ENCODE assay signal across 24 cellular contexts in genomic region chr10:132921086-132921485, GRCh38. TPM values are rescaled to one million over a fixed set of nuclear protein-coding genes. Genes with fewer than 3 reads are reported as not detected.
"Had no signal": no experiment of that assay in that cellular context is flagged by ENCODE, and none has a peak within 500 bp of the region (broad histone marks: within the 10 kb centered on the region; RNA-seq: fewer than 3 reads in every experiment).

No MANE protein-coding gene starts in this region.

- H3K27ac ChIP-seq: esophagus squamous epithelium, heart right ventricle, pancreas, skin epidermis, thoracic aorta, tibial nerve, upper lobe of left lung had no signal

- H3K4me3 Mint-ChIP-seq: effector memory CD8-positive, alpha-beta T cell; naive thymus-derived CD8-positive, alpha-beta T cell; nephron progenitor cell; stimulated activated naive B cell treated with anti-CD40 and anti-IgM and Interleukin-4, amounts not matched to agents 10 μg/mL and 1 μg/mL and 100 μg/mL, for 72 hours; stimulated activated naive CD8-positive, alpha-beta T cell treated with anti-CD3 and anti-CD28 coated beads, Interleukin-15, Interleukin-2, amounts not matched to agents 100 ng/mL and 50 ng/mL, for 24 hours had no signal

- H3K36me3 ChIP-seq: esophagus squamous epithelium, heart right ventricle, pancreas, thoracic aorta, tibial nerve, upper lobe of left lung had no signal

- H3K36me3 Mint-ChIP-seq: naive thymus-derived CD8-positive, alpha-beta T cell; stimulated activated naive B cell treated with anti-CD40 and anti-IgM and Interleukin-4, amounts not matched to agents 10 μg/mL and 1 μg/mL and 100 μg/mL, for 72 hours had no signal

- H3K27me3 ChIP-seq: pancreas, tibial nerve, upper lobe of left lung had no signal

- H3K4me3 ChIP-seq: esophagus squamous epithelium, heart right ventricle, pancreas, skin epidermis, thoracic aorta, tibial nerve, upper lobe of left lung had no signal

- H3K9me3 ChIP-seq: esophagus squamous epithelium, heart right ventricle, pancreas, thoracic aorta, tibial nerve, upper lobe of left lung had no signal

- ATAC-seq: effector memory CD8-positive, alpha-beta T cell; naive thymus-derived CD8-positive, alpha-beta T cell; pancreas; stimulated activated naive B cell treated with anti-CD40 and anti-IgM and Interleukin-4, amounts not matched to agents 10 μg/mL and 1 μg/mL and 100 μg/mL, for 72 hours had no signal

- H3K9me3 Mint-ChIP-seq: effector memory CD8-positive, alpha-beta T cell; naive thymus-derived CD8-positive, alpha-beta T cell; nephron progenitor cell; stimulated activated naive CD8-positive, alpha-beta T cell treated with anti-CD3 and anti-CD28 coated beads, Interleukin-15, Interleukin-2, amounts not matched to agents 100 ng/mL and 50 ng/mL, for 24 hours had no signal

- H3K27me3 Mint-ChIP-seq: effector memory CD8-positive, alpha-beta T cell; progenitor cell of endocrine pancreas; stimulated activated naive CD8-positive, alpha-beta T cell treated with anti-CD3 and anti-CD28 coated beads, Interleukin-15, Interleukin-2, amounts not matched to agents 100 ng/mL and 50 ng/mL, for 24 hours had no signal

- DNase-seq: cortex of kidney; effector memory CD8-positive, alpha-beta T cell; erythroblast; esophagus squamous epithelium; foreskin melanocyte; heart right ventricle; hippocampal formation; kidney glomerular epithelial cell; mammary epithelial cell; naive thymus-derived CD8-positive, alpha-beta T cell; nephron progenitor cell; occipital lobe; stimulated activated CD4-positive, alpha-beta T cell treated with anti-CD3 and anti-CD28 coated beads, Interleukin-15, amount 100 ng/mL, for 24 hours; stimulated activated CD4-positive, alpha-beta T cell treated with anti-CD3 and anti-CD28 coated beads, Interleukin-2, amount 100 ng/mL, for 48 hours; stimulated activated naive B cell treated with anti-CD40 and anti-IgM and Interleukin-4, amounts not matched to agents 10 μg/mL and 1 μg/mL and 100 μg/mL, for 72 hours had no signal

- H3K4me1 ChIP-seq: esophagus squamous epithelium, heart right ventricle, pancreas, tibial nerve, upper lobe of left lung had no signal

- H3K27ac Mint-ChIP-seq: effector memory CD8-positive, alpha-beta T cell; naive thymus-derived CD8-positive, alpha-beta T cell; nephron progenitor cell; progenitor cell of endocrine pancreas; stimulated activated naive B cell treated with anti-CD40 and anti-IgM and Interleukin-4, amounts not matched to agents 10 μg/mL and 1 μg/mL and 100 μg/mL, for 72 hours; stimulated activated naive CD8-positive, alpha-beta T cell treated with anti-CD3 and anti-CD28 coated beads, Interleukin-15, Interleukin-2, amounts not matched to agents 100 ng/mL and 50 ng/mL, for 24 hours had no signal

- H3K4me1 Mint-ChIP-seq: naive thymus-derived CD8-positive, alpha-beta T cell had no signal

RNA-seq across cellular contexts. Expression of gene CFAP46, which starts 21.3 kb away (rescaled TPM):
- total RNA-seq: mesenteric fat pad; myocyte; naive thymus-derived CD8-positive, alpha-beta T cell; thoracic aorta had no signal
- polyA plus RNA-seq: mammary epithelial cell; naive thymus-derived CD8-positive, alpha-beta T cell had no signal
